Comparison of ENCODE assay signal across 8 cellular contexts in the genomic region with DNA sequence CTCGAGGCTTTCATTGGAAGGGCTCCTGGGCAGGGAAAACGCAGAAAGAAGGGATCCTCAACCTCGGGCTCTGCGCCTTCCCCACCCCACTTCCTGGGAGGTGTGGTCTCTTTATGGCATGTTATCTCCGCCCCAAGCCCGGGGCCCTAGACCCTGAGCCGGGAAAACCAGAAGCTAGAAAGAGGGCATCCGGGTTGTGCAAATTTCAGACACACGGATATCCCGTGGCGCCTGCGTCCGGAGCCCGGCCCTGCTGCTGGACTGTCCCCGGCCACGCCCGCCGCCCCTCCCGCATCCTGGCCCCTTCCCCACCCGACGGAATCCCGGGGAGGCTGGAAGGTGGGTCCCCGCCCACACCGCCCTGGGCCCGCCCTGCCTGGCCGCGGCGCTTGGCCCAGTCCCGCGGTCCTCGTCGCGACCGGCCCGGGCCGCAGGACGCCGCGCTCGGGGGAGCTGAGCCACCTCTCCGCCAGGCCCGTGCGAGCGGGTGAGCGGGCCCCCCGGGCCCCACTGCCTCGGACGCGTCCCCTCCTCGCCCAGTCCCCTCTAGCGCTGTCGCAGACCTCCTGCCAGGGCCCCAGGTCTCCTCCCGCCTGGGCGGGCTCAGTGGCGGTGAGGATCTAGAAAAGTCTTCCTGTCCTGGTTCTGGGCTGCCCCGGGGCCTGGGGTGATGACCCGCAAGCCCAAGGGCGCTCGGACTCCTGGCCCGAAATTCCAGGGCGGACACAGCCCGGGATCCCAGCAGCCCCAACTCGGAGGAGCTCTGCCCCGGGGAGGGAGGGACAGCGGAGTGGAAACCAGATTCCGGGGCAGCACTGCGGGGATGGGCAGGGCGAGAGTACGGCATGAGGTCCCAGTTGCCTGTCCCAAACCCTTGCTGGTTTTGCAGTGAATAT. TPM values are rescaled to one million over a fixed set of nuclear protein-coding genes. Genes with fewer than 3 reads are reported as not detected.
DNase-seq lines count a peak whose midpoint lies in the region; ATAC-seq and TF ChIP-seq lines count a peak whose summit lies in the region.

A gene with protein sequence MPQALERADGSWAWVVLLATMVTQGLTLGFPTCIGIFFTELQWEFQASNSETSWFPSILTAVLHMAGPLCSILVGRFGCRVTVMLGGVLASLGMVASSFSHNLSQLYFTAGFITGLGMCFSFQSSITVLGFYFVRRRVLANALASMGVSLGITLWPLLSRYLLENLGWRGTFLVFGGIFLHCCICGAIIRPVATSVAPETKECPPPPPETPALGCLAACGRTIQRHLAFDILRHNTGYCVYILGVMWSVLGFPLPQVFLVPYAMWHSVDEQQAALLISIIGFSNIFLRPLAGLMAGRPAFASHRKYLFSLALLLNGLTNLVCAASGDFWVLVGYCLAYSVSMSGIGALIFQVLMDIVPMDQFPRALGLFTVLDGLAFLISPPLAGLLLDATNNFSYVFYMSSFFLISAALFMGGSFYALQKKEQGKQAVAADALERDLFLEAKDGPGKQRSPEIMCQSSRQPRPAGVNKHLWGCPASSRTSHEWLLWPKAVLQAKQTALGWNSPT (plus strand): TSS at position 397 of the 896 bp plus-strand sequence. CDS start 5,683 bp downstream, outside the sequence.

- DNase-seq in COR-L47 (lab: John Stamatoyannopoulos, UW) (peak; percentile 12), HCEC 1CT (peak; percentile 82), RKO (ENCODE audit: low spot score) (peak; percentile 89), ascending aorta (ENCODE audit: low spot score in 2 of 2) (peak; percentile 48 to 86), left cardiac atrium (peak; percentile 94), psoas muscle (peak; percentile 92 to 94), middle frontal gyrus (ENCODE audit: extremely low spot score, low spot score) (no peak)

- H3K36me3 ChIP-seq in ascending aorta (no peaks in the 10 kb centered on the region), psoas muscle (ENCODE audit: insufficient read depth in 1 of 2, low read depth in 1 of 2) (no peaks in the 10 kb centered on the region)

- intact Hi-C loops in ascending aorta (cut with DNase I) (no loop called here), left cardiac atrium (cut with DNase I) (no loop called here), psoas muscle (cut with DNase I) (no loop called here)

- ATAC-seq in left cardiac atrium (peak; percentile 93 to 94), psoas muscle (peak; percentile 82 to 88 (median 84)), GM21447 (IDR thresholded peaks at IDR 0.05; ENCODE audit: unreplicated experiment) (no peak)

- no peaks in the 10 kb centered on the region for H3K9me3 ChIP-seq in ascending aorta
- H3K9me3 ChIP-seq in psoas muscle, result no peaks in the 10 kb centered on the region

- peak within 1 kb of the TSS; percentile 51 to 73 for H3K4me3 ChIP-seq in ascending aorta
- peak within 1 kb of the TSS; percentile 86 for H3K4me3 ChIP-seq in psoas muscle

- no peaks in the 10 kb centered on the region for H3K27me3 ChIP-seq in ascending aorta
- H3K27me3 ChIP-seq in psoas muscle (ENCODE audit: insufficient read depth in 3 of 3, low read length in 2 of 3), result no peaks in the 10 kb centered on the region

- H3K27ac ChIP-seq in ascending aorta (peak within 1 kb of the TSS; percentile 47 to 76), psoas muscle (peak within 1 kb of the TSS; percentile 86)

- peaks cover 0 to 3% of the 10 kb centered on the region in 2 donors for H3K4me1 ChIP-seq in ascending aorta
- peaks cover 20% of the 10 kb centered on the region for H3K4me1 ChIP-seq in psoas muscle

- TF ChIP-seq CTCF in ascending aorta (IDR thresholded peaks at IDR 0.05), result no peak
- no peak for TF ChIP-seq CTCF in psoas muscle (IDR thresholded peaks at IDR 0.05)

- 4 to 7% (median 5%) methylated on average over 56 to 69 of the region's 69 CpGs for WGBS in psoas muscle, 3 donors

RNA-seq across cellular contexts. Expression of the gene that starts here (rescaled TPM):
- total RNA-seq in ascending aorta (101 TPM), left cardiac atrium (10 to 100 TPM in 1 of 2 donors, 1 to 10 TPM in 1; 7.2 to 14.3 TPM), psoas muscle (10 to 100 TPM in 1 of 4 donors, 1 to 10 TPM in 3; 5.6 to 10.7 (median 8.1) TPM)
- polyA plus RNA-seq in psoas muscle, result 1 to 10 TPM; 1.2 to 4.5 (median 3.8) TPM
